8 cellular contexts compared by ENCODE assay signal in genomic region chr6:127464881-127465459, GRCh38. TPM values are rescaled to one million over a fixed set of nuclear protein-coding genes. Genes with fewer than 3 reads are reported as not detected.
A peak's percentile ranks its signal among the peaks of the same experiment; 100 is the strongest.
DNase-seq lines count a peak whose midpoint lies in the region; ATAC-seq and TF ChIP-seq lines count a peak whose summit lies in the region.

No MANE protein-coding gene starts in this region.

- no peak overlapping the region for H3K4me3 ChIP-seq in gastroesophageal sphincter
- no peak overlapping the region for H3K4me3 ChIP-seq in trophoblast cell (ENCODE audit: low read depth, low read length)
- no peak overlapping the region for H3K4me3 ChIP-seq in tibial nerve

- H2BK5ac ChIP-seq in trophoblast cell (ENCODE audit: low read depth, low read length, poor library complexity): no peak overlapping the region

- peak overlapping the region; percentile 76 to 83 (median 80) for H3K27ac ChIP-seq in gastroesophageal sphincter
- H3K27ac ChIP-seq in trophoblast cell (ENCODE audit: low read depth, low read length): no peak overlapping the region
- H3K27ac ChIP-seq in tibial nerve: peak overlapping the region in 1 of 4 donors; percentile 68

- TF ChIP-seq EP300 in gastroesophageal sphincter (IDR thresholded peaks at IDR 0.05) (no peak), tibial nerve (IDR thresholded peaks at IDR 0.05) (no peak)

- H2AK5ac ChIP-seq in trophoblast cell (ENCODE audit: low read length): no peak overlapping the region

- H2BK12ac ChIP-seq in trophoblast cell (ENCODE audit: low read length): no peak overlapping the region

- 17 to 47% methylated on average over 3 of the region's 3 CpGs for WGBS in gastroesophageal sphincter (ENCODE audit: low coverage in 1 of 2), 2 donors
- no CpG with 5 or more reads among the region's 3 CpGs for WGBS in trophoblast cell (ENCODE audit: extremely low coverage, insufficient coverage, insufficient read length)
- WGBS in tibial nerve, 2 donors: 38 to 40% methylated on average over 3 of the region's 3 CpGs

- no peak overlapping the region for H2BK120ac ChIP-seq in trophoblast cell (ENCODE audit: insufficient read depth, low read length, poor library complexity)

- H3K4me1 ChIP-seq in gastroesophageal sphincter: peaks cover 8 to 54% (median 12%) of the 10 kb centered on the region in 3 donors
- no peaks in the 10 kb centered on the region for H3K4me1 ChIP-seq in trophoblast cell (ENCODE audit: control insufficient read depth in 1 of 2, insufficient read depth in 2 of 2, low read length in 2 of 2)
- H3K4me1 ChIP-seq in tibial nerve: peaks cover 0 to 28% (median 0%) of the 10 kb centered on the region in 4 donors

- no peak overlapping the region for H3K23ac ChIP-seq in trophoblast cell (ENCODE audit: low read length)

- DNase-seq in DMS153 treated with DMSO at 0.1 percent for 48 hours (lab: John Stamatoyannopoulos, UW; ENCODE audit: unreplicated experiment) (peak; percentile 47), HK-2 (ENCODE audit: unreplicated experiment) (peak; percentile 53), RKO (ENCODE audit: low spot score) (peak; percentile 75), trophoblast cell (peak; percentile 38 to 71), tibial nerve (ENCODE audit: low spot score in 2 of 2) (peak; percentile 33 to 61)
- peak; percentile 24 to 38 for DNase-seq in activated T-helper 1 cell treated with anti-CD3 and anti-CD28 coated beads, Interleukin-2, amount 50 U/mL, for 16 hours (ENCODE audit: low read depth in 1 of 2, low spot score in 1 of 2)

- H3K36me3 ChIP-seq in gastroesophageal sphincter (no peaks in the 10 kb centered on the region), trophoblast cell (ENCODE audit: control insufficient read depth in 1 of 2, insufficient read depth in 2 of 2, low read length in 2 of 2) (no peaks in the 10 kb centered on the region), tibial nerve (no peaks in the 10 kb centered on the region)

- ATAC-seq in GM21360 (IDR thresholded peaks at IDR 0.05; ENCODE audit: unreplicated experiment) (peak; percentile 89), gastroesophageal sphincter (peak; percentile 88)

- no peak overlapping the region for H4K91ac ChIP-seq in trophoblast cell (ENCODE audit: low read depth, low read length)

- H4K12ac ChIP-seq in trophoblast cell (ENCODE audit: low read depth, low read length): no peak overlapping the region

- no peaks in the 10 kb centered on the region for H3K79me1 ChIP-seq in trophoblast cell (ENCODE audit: low read length)

- H3K14ac ChIP-seq in trophoblast cell (ENCODE audit: low read length): no peak overlapping the region

- no peak for TF ChIP-seq POLR2A in gastroesophageal sphincter (IDR thresholded peaks at IDR 0.05)
- TF ChIP-seq POLR2A in tibial nerve (IDR thresholded peaks at IDR 0.05): no peak

- H3K9me3 ChIP-seq in gastroesophageal sphincter (no peaks in the 10 kb centered on the region), trophoblast cell (ENCODE audit: insufficient read depth, low read depth, low read length) (no peaks in the 10 kb centered on the region), tibial nerve (no peaks in the 10 kb centered on the region)

- H3K18ac ChIP-seq in trophoblast cell (ENCODE audit: low read length): no peak overlapping the region

- no peak overlapping the region for H3K9ac ChIP-seq in trophoblast cell (ENCODE audit: low read length)

- no peak overlapping the region for H3K4me2 ChIP-seq in trophoblast cell (ENCODE audit: low read length)

- no peak overlapping the region for H2AFZ ChIP-seq in trophoblast cell (ENCODE audit: insufficient read depth, low read length, poor library complexity)

- H3K79me2 ChIP-seq in trophoblast cell (ENCODE audit: control insufficient read depth, insufficient read depth, low read length, poor library complexity): no peaks in the 10 kb centered on the region

- no peak overlapping the region for H4K8ac ChIP-seq in trophoblast cell (ENCODE audit: low read depth, low read length)

- TF ChIP-seq CTCF in gastroesophageal sphincter (IDR thresholded peaks at IDR 0.05): peak; percentile 63 to 82 (median 76)
- TF ChIP-seq CTCF in tibial nerve (IDR thresholded peaks at IDR 0.05): peak; percentile 60 to 76 (median 68)

- H3K27me3 ChIP-seq in gastroesophageal sphincter (no peaks in the 10 kb centered on the region), trophoblast cell (ENCODE audit: insufficient read depth, low read length) (no peaks in the 10 kb centered on the region), tibial nerve (no peaks in the 10 kb centered on the region)

- no peak overlapping the region for H3K4ac ChIP-seq in trophoblast cell (ENCODE audit: low read depth, low read length)

RNA-seq across cellular contexts. Expression of gene KIAA0408, which starts 5.8 kb away (rescaled TPM):
- 10 to 100 TPM; 25.2 to 83.3 (median 47.8) TPM for total RNA-seq in gastroesophageal sphincter
- polyA plus RNA-seq in trophoblast cell (2013): 0.03 TPM in 2 replicates
- 10 to 100 TPM in 3 of 4 donors, 1 to 10 TPM in 1; 8.4 to 16.5 (median 11.8) TPM for total RNA-seq in tibial nerve
